ENCODE assay signal across 8 cellular contexts in genomic region chr1:35451125-35451528, GRCh38.
DNase-seq lines count a peak whose midpoint lies in the region; ATAC-seq and TF ChIP-seq lines count a peak whose summit lies in the region.

No MANE protein-coding gene starts in this region.

- no peak overlapping the region for H3K4me3 Mint-ChIP-seq in T-helper 2 cell treated with Interferon-gamma antibody and Interleukin-4, amounts not matched to agents 5 μg/mL and 100 μg/mL, for 36 hours

- in situ Hi-C loops in gastrocnemius medialis (cut with MboI; ENCODE audit: low sequenced_read_pairs in 4 of 4), result loop anchor here in 3 of 4 donors (5.0 to 25.0 kb wide), 3 partner anchors 111 to 286 kb away; no protein-coding TSS in a partner anchor

- no peak for TF ChIP-seq POLR2A in gastrocnemius medialis (IDR thresholded peaks at IDR 0.05)

- peaks cover 22% of the 10 kb centered on the region for H3K4me1 Mint-ChIP-seq in T-helper 2 cell treated with Interferon-gamma antibody and Interleukin-4, amounts not matched to agents 5 μg/mL and 100 μg/mL, for 36 hours (ENCODE audit: low read depth)

- H3K36me3 Mint-ChIP-seq in T-helper 2 cell treated with Interferon-gamma antibody and Interleukin-4, amounts not matched to agents 5 μg/mL and 100 μg/mL, for 36 hours (ENCODE audit: low read depth), result peaks cover 41% of the 10 kb centered on the region

- H3K27me3 Mint-ChIP-seq in T-helper 2 cell treated with Interferon-gamma antibody and Interleukin-4, amounts not matched to agents 5 μg/mL and 100 μg/mL, for 36 hours (ENCODE audit: low read depth), result no peaks in the 10 kb centered on the region

- no peaks in the 10 kb centered on the region for H3K9me3 Mint-ChIP-seq in T-helper 2 cell treated with Interferon-gamma antibody and Interleukin-4, amounts not matched to agents 5 μg/mL and 100 μg/mL, for 36 hours

- H3K9me3 ChIP-seq in right cardiac atrium (ENCODE audit: control insufficient read depth, low read length) (no peaks in the 10 kb centered on the region), gastrocnemius medialis (no peaks in the 10 kb centered on the region)

- H3K27me3 ChIP-seq in right cardiac atrium (ENCODE audit: control insufficient read depth, insufficient read depth), result no peaks in the 10 kb centered on the region
- H3K27me3 ChIP-seq in gastrocnemius medialis, result no peaks in the 10 kb centered on the region

- 3% methylated on average over 3 of the region's 3 CpGs for WGBS in right cardiac atrium

- TF ChIP-seq CTCF in gastrocnemius medialis (IDR thresholded peaks at IDR 0.05 in 4 of 5, conservative IDR thresholded peaks at IDR 0.05 in 1 of 5), result peak; percentile 67 to 83 (median 76)

- intact Hi-C loops in right cardiac atrium (cut with DNase I) (loop anchor here (2.0 to 10.0 kb wide), 6 partner anchors 91 to 276 kb away; no protein-coding TSS in a partner anchor), gastrocnemius medialis (cut with DNase I; ENCODE audit: low total_unique reads) (loop anchor here (1.0 kb wide), 2 partner anchors 94 to 275 kb away; no protein-coding TSS in a partner anchor)

- peak overlapping the region; percentile 62 for H3K27ac Mint-ChIP-seq in T-helper 2 cell treated with Interferon-gamma antibody and Interleukin-4, amounts not matched to agents 5 μg/mL and 100 μg/mL, for 36 hours

- H3K27ac ChIP-seq in right cardiac atrium (ENCODE audit: low read length) (no peak overlapping the region), gastrocnemius medialis (no peak overlapping the region)

- DNase-seq in NCI-H2081 (lab: John Stamatoyannopoulos, UW) (peak; percentile 66 to 68), NCI-H2081 treated with DMSO at 0.1 percent for 48 hours (lab: John Stamatoyannopoulos, UW) (no peak), MV-4-11 (lab: John Stamatoyannopoulos, UW) (peak; percentile 68), amniotic stem cell (lab: John Stamatoyannopoulos, UW) (peak; percentile 23), right cardiac atrium (peak; percentile 84 to 95 (median 92)), gastrocnemius medialis (peak; percentile 29 to 63)
- DNase-seq in T-helper 2 cell treated with Interferon-gamma antibody and Interleukin-4, amounts not matched to agents 5 μg/mL and 100 μg/mL, for 36 hours (ENCODE audit: low spot score), result peak; percentile 62

- ATAC-seq in right cardiac atrium, result peak; percentile 85 to 89
- ATAC-seq in gastrocnemius medialis, result peak; percentile 79 to 85
- no peak for ATAC-seq in GM19455 (IDR thresholded peaks at IDR 0.05; ENCODE audit: unreplicated experiment)

- H3K4me1 ChIP-seq in right cardiac atrium (ENCODE audit: control insufficient read depth, insufficient read depth, low read length), result peaks cover 10% of the 10 kb centered on the region
- H3K4me1 ChIP-seq in gastrocnemius medialis, result peaks cover 8 to 9% of the 10 kb centered on the region in 2 donors

- H3K36me3 ChIP-seq in gastrocnemius medialis, result peaks cover 3 to 53% of the 10 kb centered on the region in 2 donors

- no peak overlapping the region for H3K4me3 ChIP-seq in right cardiac atrium (ENCODE audit: low read length)
- no peak overlapping the region for H3K4me3 ChIP-seq in gastrocnemius medialis
